In the genomic region with DNA sequence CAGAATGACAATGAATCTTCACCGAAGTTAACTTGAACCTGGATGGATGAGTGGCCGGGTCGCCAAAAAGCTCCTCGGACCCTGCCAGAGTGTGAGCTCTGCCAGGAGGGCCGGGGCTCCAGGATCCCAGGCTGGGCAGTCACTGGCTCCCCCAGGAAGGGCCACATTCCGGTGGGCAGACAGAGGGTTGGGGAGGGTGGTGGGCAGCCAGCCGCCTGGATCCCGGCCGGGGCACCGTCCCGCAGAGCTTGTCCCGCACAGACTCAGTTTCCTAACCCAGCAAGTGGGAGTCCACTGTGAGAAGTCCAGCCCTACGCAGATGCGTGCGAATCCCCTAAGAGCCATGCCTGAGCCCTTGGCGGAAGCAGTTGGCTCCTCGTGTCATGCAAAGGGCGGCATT, we compare ENCODE assay signal across 25 cellular contexts.
"Had no signal": no experiment of that assay in that cellular context is flagged by ENCODE, and none has a peak within 500 bp of the region (broad histone marks: within the 10 kb centered on the region; RNA-seq: fewer than 3 reads in every experiment).

No MANE protein-coding gene starts in this region.

- H2AFZ ChIP-seq: PC-9 had no signal

- H3K4me3 ChIP-seq: PC-9, SK-N-MC had no signal

- H3K27ac Mint-ChIP-seq: activated B cell treated with CpG ODN at 0.5 μM for 24 hours; activated CD4-positive, alpha-beta memory T cell treated with anti-CD3 and anti-CD28 coated beads for 36 hours; activated CD4-positive, alpha-beta T cell treated with anti-CD3 and anti-CD28 coated beads, Interleukin-2, amount 10 ng/mL, durations not matched to agents 7 days and 5 days; activated naive CD4-positive, alpha-beta T cell treated with anti-CD3 and anti-CD28 coated beads for 36 hours; activated naive CD8-positive, alpha-beta T cell treated with anti-CD3 and anti-CD28 coated beads for 36 hours; T-cell had no signal

- H3K36me3 Mint-ChIP-seq: activated CD4-positive, alpha-beta memory T cell treated with anti-CD3 and anti-CD28 coated beads for 36 hours; activated naive CD8-positive, alpha-beta T cell treated with anti-CD3 and anti-CD28 coated beads for 36 hours; T-cell had no signal

- H3K27me3 Mint-ChIP-seq: activated B cell treated with CpG ODN at 0.5 μM for 24 hours; activated CD4-positive, alpha-beta memory T cell treated with anti-CD3 and anti-CD28 coated beads for 36 hours; activated naive CD8-positive, alpha-beta T cell treated with anti-CD3 and anti-CD28 coated beads for 36 hours; T-cell had no signal

- DNase-seq: activated B cell treated with CpG ODN at 0.5 μM for 24 hours; activated CD4-positive, alpha-beta memory T cell treated with anti-CD3 and anti-CD28 coated beads for 36 hours; activated CD4-positive, alpha-beta T cell treated with anti-CD3 and anti-CD28 coated beads for 1 hour; activated CD4-positive, alpha-beta T cell treated with anti-CD3 and anti-CD28 coated beads, Interleukin-2, amount 10 ng/mL, durations not matched to agents 7 days and 5 days; activated CD8-positive, alpha-beta memory T cell treated with anti-CD3 and anti-CD28 coated beads for 24 hours; activated effector memory CD4-positive, alpha-beta T cell treated with anti-CD3 and anti-CD28 coated beads, Interleukin-2, amount 50 U/mL, for 16 hours; activated naive CD4-positive, alpha-beta T cell treated with anti-CD3 and anti-CD28 coated beads for 36 hours; activated naive CD8-positive, alpha-beta T cell treated with anti-CD3 and anti-CD28 coated beads for 36 hours; activated T-cell treated with anti-CD3 and anti-CD28 coated beads, Interleukin-2, amount 50 U/mL, for 4 hours; caudate nucleus; MV-4-11; NCI-H1092 treated with DMSO at 0.1 percent for 48 hours; NCI-H1417 treated with DMSO at 0.1 percent for 48 hours; NCI-H1694; NCI-H2029; NCI-H345; NCI-H510A; NCI-H69; PC-9; SIG-M5; T-cell; T-helper 2 cell; T1000 had no signal

- H3K4me2 ChIP-seq: KMS-11, PC-9 had no signal

- H3K9ac ChIP-seq: KMS-11 had no signal

- H3K27ac ChIP-seq: KMS-11, SK-N-MC had no signal

- ATAC-seq: activated T-cell treated with anti-CD3 and anti-CD28 coated beads, Interleukin-2, amount 50 U/mL, for 4 hours; T-cell had no signal

- H3K4me3 Mint-ChIP-seq: activated B cell treated with CpG ODN at 0.5 μM for 24 hours; activated CD4-positive, alpha-beta memory T cell treated with anti-CD3 and anti-CD28 coated beads for 36 hours; activated CD4-positive, alpha-beta T cell treated with anti-CD3 and anti-CD28 coated beads, Interleukin-2, amount 10 ng/mL, durations not matched to agents 7 days and 5 days; activated naive CD4-positive, alpha-beta T cell treated with anti-CD3 and anti-CD28 coated beads for 36 hours; activated naive CD8-positive, alpha-beta T cell treated with anti-CD3 and anti-CD28 coated beads for 36 hours; activated T-cell treated with anti-CD3 and anti-CD28 coated beads, Interleukin-2, amount 50 U/mL, for 4 hours; T-cell had no signal
